16 cellular contexts compared by ENCODE assay signal in the genomic region with DNA sequence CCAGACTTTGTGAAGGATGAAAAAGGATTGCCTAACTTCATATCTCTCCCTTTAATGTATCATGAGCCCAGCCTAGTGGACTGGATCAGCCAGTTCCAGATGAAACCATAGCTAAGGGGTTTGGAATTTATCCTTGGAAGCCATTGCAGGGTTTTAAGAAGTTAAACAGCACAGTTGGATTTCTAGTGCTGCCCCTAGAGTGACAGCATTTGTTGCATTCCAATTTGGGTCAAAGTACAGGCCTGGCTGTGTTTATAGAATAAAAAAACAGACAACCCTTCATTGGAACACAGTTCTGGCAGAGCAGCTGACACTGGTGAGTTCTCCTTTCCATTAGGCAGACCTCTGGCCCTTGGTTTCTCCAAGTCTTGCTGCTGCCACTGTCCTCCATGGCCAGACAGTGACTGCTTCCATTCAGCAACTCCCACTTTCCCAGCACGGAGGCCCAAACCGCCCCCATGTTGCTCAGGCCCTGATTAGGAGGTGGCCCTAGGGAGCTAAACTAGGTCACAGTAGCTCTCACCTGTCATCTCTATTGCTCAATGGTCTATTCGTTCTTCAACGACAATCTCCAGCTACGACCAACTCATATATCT. TPM values are rescaled to one million over a fixed set of nuclear protein-coding genes. Genes with fewer than 3 reads are reported as not detected.
A peak's percentile ranks its signal among the peaks of the same experiment; 100 is the strongest.
DNase-seq lines count a peak whose midpoint lies in the region; ATAC-seq and TF ChIP-seq lines count a peak whose summit lies in the region.
"Had no signal": no experiment of that assay in that cellular context is flagged by ENCODE, and none has a peak within 500 bp of the region (broad histone marks: within the 10 kb centered on the region; RNA-seq: fewer than 3 reads in every experiment).

No MANE protein-coding gene starts in this region.

- H3K4me1 Mint-ChIP-seq in Calu3 (ENCODE audit: low read depth, unreplicated experiment): peaks cover 60% of the 10 kb centered on the region

- DNase-seq in BJ (ENCODE audit: low read depth) (peak; percentile 26), cardiac fibroblast (ENCODE audit: low read depth in 2 of 2) (peak; percentile 56 to 66), hepatocyte (ENCODE audit: low spot score) (peak; percentile 62), psoas muscle (peak in 1 of 2 donors; percentile 25), Calu3 (no peak)
- DNase-seq in activated CD8-positive, alpha-beta memory T cell treated with anti-CD3 and anti-CD28 coated beads, Interleukin-2, amount 50 U/mL, for 4 hours: no peak
- DNase-seq: KG1; NCI-H187; NCI-H82; stimulated activated CD4-positive, alpha-beta T cell treated with anti-CD3 and anti-CD28 coated beads, Interleukin-15, amount 100 ng/mL, for 24 hours; stimulated activated CD8-positive, alpha-beta memory T cell treated with anti-CD3 and anti-CD28 coated beads, Interleukin-4, amount 100 ng/mL, for 48 hours had no signal

- H3K79me2 ChIP-seq in hepatocyte: peaks cover 81% of the 10 kb centered on the region

- H3K36me3 ChIP-seq in BJ (ENCODE audit: control insufficient read depth, insufficient read depth, low read length): no peaks in the 10 kb centered on the region
- no peaks in the 10 kb centered on the region for H3K36me3 ChIP-seq in hepatocyte (replicated peaks; ENCODE audit: insufficient read depth, low read depth)
- no peaks in the 10 kb centered on the region for H3K36me3 ChIP-seq in psoas muscle (ENCODE audit: insufficient read depth in 1 of 2, low read depth in 1 of 2)
- H3K36me3 ChIP-seq: BLaER1 treated with 17β-estradiol and CSF1 and Interleukin-3, amounts not matched to agents 10 nM and 100 nM had no signal

- H3K4me2 ChIP-seq in hepatocyte: peak overlapping the region; percentile 41
- H3K4me2 ChIP-seq: BLaER1 treated with 17β-estradiol and CSF1 and Interleukin-3, amounts not matched to agents 10 nM and 100 nM had no signal

- intact Hi-C loops in psoas muscle (cut with DNase I) (no loop called here), Calu3 (cut with micrococcal nuclease; ENCODE audit: unreplicated experiment) (no loop called here)

- no peaks in the 10 kb centered on the region for H4K20me1 ChIP-seq in hepatocyte (ENCODE audit: insufficient read depth, poor library complexity, severe bottlenecking)
- H4K20me1 ChIP-seq: BLaER1 treated with 17β-estradiol and CSF1 and Interleukin-3, amounts not matched to agents 10 nM and 100 nM had no signal

- H3K27me3 Mint-ChIP-seq in Calu3 (ENCODE audit: unreplicated experiment): no peaks in the 10 kb centered on the region
- H3K27me3 Mint-ChIP-seq: natural killer cell treated with Interleukin-12 subunit alpha and Interleukin-12 subunit beta and Interleukin-15 and Interleukin-18, amount 100 ng/mL, for 72 hours had no signal

- peaks cover under 1% of the 10 kb centered on the region for H3K9me3 Mint-ChIP-seq in Calu3 (ENCODE audit: low read depth, unreplicated experiment)

- H3K27ac Mint-ChIP-seq in Calu3 (ENCODE audit: unreplicated experiment): no peak overlapping the region
- H3K27ac Mint-ChIP-seq: natural killer cell treated with Interleukin-12 subunit alpha and Interleukin-12 subunit beta and Interleukin-15 and Interleukin-18, amount 100 ng/mL, for 72 hours had no signal

- no peaks in the 10 kb centered on the region for H3K27me3 ChIP-seq in BJ (ENCODE audit: control insufficient read depth, insufficient read depth, low read length)
- no peaks in the 10 kb centered on the region for H3K27me3 ChIP-seq in hepatocyte
- H3K27me3 ChIP-seq in psoas muscle (ENCODE audit: insufficient read depth in 3 of 3, low read length in 2 of 3): no peaks in the 10 kb centered on the region
- H3K27me3 ChIP-seq: BLaER1 treated with 17β-estradiol and CSF1 and Interleukin-3, amounts not matched to agents 10 nM and 100 nM had no signal

- H3K4me3 Mint-ChIP-seq in Calu3 (ENCODE audit: low read depth, unreplicated experiment): no peak overlapping the region
- H3K4me3 Mint-ChIP-seq: natural killer cell treated with Interleukin-12 subunit alpha and Interleukin-12 subunit beta and Interleukin-15 and Interleukin-18, amount 100 ng/mL, for 72 hours had no signal

- POLR2A ChIA-PET in BJ (lab: Charles Lee): no interaction called here

- no TSS peak for BruUV-seq in Calu3 (replicated peaks; lab: Mats Ljungman, UMichigan)

- WGBS in hepatocyte (ENCODE audit: low lambda C conversion rate, missing lambda C conversion rate): 79% methylated on average over 5 of the region's 5 CpGs
- 37 to 53% (median 49%) methylated on average over 5 of the region's 5 CpGs for WGBS in psoas muscle, 3 donors

- H2AFZ ChIP-seq in hepatocyte: no peak overlapping the region

- peak overlapping the region; percentile 81 for H3K27ac ChIP-seq in hepatocyte
- no peak overlapping the region for H3K27ac ChIP-seq in psoas muscle
- H3K27ac ChIP-seq: BLaER1 treated with 17β-estradiol and CSF1 and Interleukin-3, amounts not matched to agents 10 nM and 100 nM had no signal

- peaks cover 7% of the 10 kb centered on the region for H3K36me3 Mint-ChIP-seq in Calu3 (ENCODE audit: insufficient read depth, unreplicated experiment)
- H3K36me3 Mint-ChIP-seq: natural killer cell treated with Interleukin-12 subunit alpha and Interleukin-12 subunit beta and Interleukin-15 and Interleukin-18, amount 100 ng/mL, for 72 hours had no signal

- H3K9me2 ChIP-seq in hepatocyte (replicated peaks; ENCODE audit: insufficient read depth): no peaks in the 10 kb centered on the region

- ATAC-seq in psoas muscle (peak in 3 of 4 donors; percentile 20 to 40 (median 30)), GM21576 (IDR thresholded peaks at IDR 0.05; ENCODE audit: unreplicated experiment) (no peak), GM18867 (IDR thresholded peaks at IDR 0.05; ENCODE audit: unreplicated experiment) (no peak)
- ATAC-seq: HCT116; natural killer cell treated with Interleukin-12 subunit alpha and Interleukin-12 subunit beta and Interleukin-15 and Interleukin-18, amount 100 ng/mL, for 72 hours had no signal

- H3K4me1 ChIP-seq in hepatocyte (ENCODE audit: insufficient read depth) (peaks cover 30% of the 10 kb centered on the region), psoas muscle (no peaks in the 10 kb centered on the region)
- H3K4me1 ChIP-seq: BLaER1 treated with 17β-estradiol and CSF1 and Interleukin-3, amounts not matched to agents 10 nM and 100 nM had no signal

- TF ChIP-seq CTCF in BJ (IDR thresholded peaks at IDR 0.05; ENCODE audit: insufficient read depth, low read depth, low read length): no peak
- peak; percentile 4 for TF ChIP-seq CTCF in cardiac fibroblast (IDR thresholded peaks at IDR 0.05; ENCODE audit: low read depth, low read length)
- TF ChIP-seq CTCF in hepatocyte (IDR thresholded peaks at IDR 0.05; ENCODE audit: poor library complexity): peak; percentile 21
- TF ChIP-seq CTCF in psoas muscle (IDR thresholded peaks at IDR 0.05): no peak
- no peak for TF ChIP-seq CTCF in Calu3 (IDR thresholded peaks at IDR 0.05; ENCODE audit: unreplicated experiment)

- H3K4me3 ChIP-seq in BJ (ENCODE audit: low read depth, low read length) (no peak overlapping the region), cardiac fibroblast (replicated peaks in 1 of 2; ENCODE audit: low read depth in 2 of 2, low read length in 2 of 2) (no peak overlapping the region), hepatocyte (no peak overlapping the region), psoas muscle (no peak overlapping the region)
- H3K4me3 ChIP-seq: BLaER1 treated with 17β-estradiol and CSF1 and Interleukin-3, amounts not matched to agents 10 nM and 100 nM had no signal

- CTCF ChIA-PET in BJ (lab: Yijun Ruan, JAX) (interaction anchor here (0.9 to 1.5 kb wide), 3 partner anchors 9 to 25 kb away, joined by 3 to 5 read pairs (median 4); no protein-coding TSS in a partner anchor), Calu3 (lab: Charles Lee) (no interaction called here)

- no peaks in the 10 kb centered on the region for H3K9me3 ChIP-seq in hepatocyte (ENCODE audit: low read depth)
- H3K9me3 ChIP-seq in psoas muscle: no peaks in the 10 kb centered on the region
- H3K9me3 ChIP-seq: BLaER1 treated with 17β-estradiol and CSF1 and Interleukin-3, amounts not matched to agents 10 nM and 100 nM had no signal

RNA-seq across cellular contexts. Expression of a gene that starts 8.0 kb away (rescaled TPM):
- polyA plus RNA-seq in BJ (2011; rRNA removed): 1.9 and 2.3 TPM in 2 replicates
- polyA minus RNA-seq in BJ (2011; rRNA and poly(A)+ RNA removed): 9.3 and 10.3 TPM in 2 replicates
- 14.5 and 23.3 TPM in 2 replicates for total RNA-seq in hepatocyte
- polyA plus RNA-seq in hepatocyte: 8.2 and 11.1 TPM in 2 replicates
- not detected for total RNA-seq in psoas muscle
- under 1 TPM in 2 of 3 donors, not detected in 1; 0.05 to 0.08 TPM for polyA plus RNA-seq in psoas muscle
- total RNA-seq in Calu3 (2022): 24.1 and 24.9 TPM in 2 replicates
- total RNA-seq: natural killer cell treated with Interleukin-12 subunit alpha and Interleukin-12 subunit beta and Interleukin-15 and Interleukin-18, amount 100 ng/mL, for 72 hours had no signal

Comparison
In these comparisons a context has a peak if more than half of its experiments do, and no peak if none do; other contexts are left out.
1. DNase-seq: peak in BJ (single experiment), cardiac fibroblast (2 of 2) and hepatocyte (single experiment); none in activated CD8-positive, alpha-beta memory T cell treated with anti-CD3 and anti-CD28 coated beads, Interleukin-2, amount 50 U/mL, for 4 hours (single experiment) and Calu3 (single experiment).
2. CTCF ChIP-seq: peak in cardiac fibroblast (single experiment) and hepatocyte (single experiment); none in BJ (single experiment), psoas muscle (single experiment) and Calu3 (single experiment).
3. ATAC-seq: peak in psoas muscle (3 of 4); none in GM21576 (single experiment) and GM18867 (single experiment).
4. RNA of a gene that starts 8.0 kb away (total RNA-seq): 24.1 to 24.9 TPM in Calu3 and 14.5 to 23.3 TPM in hepatocyte; not detected in psoas muscle; every median in the first group is over 10 times any median in the second.